2 cellular contexts compared by ENCODE assay signal in genomic region chr11:116589402-116589801, GRCh38.
TF ChIP-seq lines count a peak whose summit lies in the region.

No MANE protein-coding gene starts in this region.

TF ChIP-seq in HCT116, 20 proteins besides CTCF, POLR2A, EP300 and RAD21 (continued from another document):
- no peak for TF ChIP-seq REST (IDR thresholded peaks at IDR 0.05; ENCODE audit: low read depth)
- TF ChIP-seq ZNF274 (IDR thresholded peaks at IDR 0.05; ENCODE audit: low read depth, low read length) = no peak
- no peak for TF ChIP-seq SRF (IDR thresholded peaks at IDR 0.05; ENCODE audit: low read depth)
- no peak for TF ChIP-seq CBX3 (IDR thresholded peaks at IDR 0.05; ENCODE audit: low read depth)
- no peak for TF ChIP-seq ELF1 (IDR thresholded peaks at IDR 0.05; ENCODE audit: borderline replicate concordance, low read depth)
- no peak for TF ChIP-seq EZH2 (IDR thresholded peaks at IDR 0.05)
- TF ChIP-seq ZFX (IDR thresholded peaks at IDR 0.05) = no peak
- TF ChIP-seq SP1 (IDR thresholded peaks at IDR 0.05; ENCODE audit: low read depth) = no peak

TF ChIP-seq in H1, 55 proteins besides CTCF, POLR2A, EP300 and RAD21 (continued from another document):
- TF ChIP-seq ATF2 (IDR thresholded peaks at IDR 0.05; ENCODE audit: low read length) (no peak), HDAC2 (IDR thresholded peaks at IDR 0.05; ENCODE audit: borderline replicate concordance in 1 of 2, low read depth in 2 of 2, low read length in 2 of 2) (no peak)
TF ChIP-seq in H1: peak in this region for 0.
